ENCODE assay signal across 9 cellular contexts in the genomic region with DNA sequence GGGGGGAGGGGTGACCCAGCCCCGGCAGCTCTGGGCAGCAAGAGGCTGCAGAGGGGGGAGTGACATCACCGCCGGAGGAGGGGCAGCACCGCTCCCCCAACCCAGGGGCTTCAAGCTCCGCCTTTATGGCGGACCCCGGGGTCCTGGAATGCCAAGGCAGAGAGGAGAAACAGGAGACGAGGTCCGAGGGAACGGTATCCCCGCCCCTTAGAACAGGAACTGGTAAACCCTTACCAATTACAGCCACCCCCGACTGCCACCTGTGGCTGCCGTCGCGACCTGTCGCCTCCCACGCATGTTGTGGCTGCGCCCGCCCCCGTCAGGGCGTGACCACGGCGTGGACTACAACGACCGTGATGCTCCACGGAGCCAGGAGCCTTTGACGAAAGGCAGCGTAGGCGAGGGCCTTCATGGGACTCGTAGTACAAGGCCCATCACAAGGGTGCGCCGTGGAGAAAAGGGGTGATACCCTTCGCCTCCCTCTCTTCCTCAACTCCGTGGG. TPM values are rescaled to one million over a fixed set of nuclear protein-coding genes. Genes with fewer than 3 reads are reported as not detected.
DNase-seq lines count a peak whose midpoint lies in the region; ATAC-seq and TF ChIP-seq lines count a peak whose summit lies in the region.
"Had no signal": no experiment of that assay in that cellular context is flagged by ENCODE, and none has a peak within 500 bp of the region (broad histone marks: within the 10 kb centered on the region; RNA-seq: fewer than 3 reads in every experiment).

No MANE protein-coding gene starts in this region.

- peak; percentile 35 for ATAC-seq in HG03095 (IDR thresholded peaks at IDR 0.05; ENCODE audit: unreplicated experiment)

- H3K4me3 ChIP-seq in epithelial cell of proximal tubule (ENCODE audit: low read depth, low read length): peak overlapping the region; percentile 70

- peak; percentile 19 for TF ChIP-seq CTCF in epithelial cell of proximal tubule (conservative IDR thresholded peaks at IDR 0.05; ENCODE audit: low read depth, low read length)

- DNase-seq in NCI-H2081 (lab: John Stamatoyannopoulos, UW) (peak; percentile 62 to 68), NCI-H2081 treated with DMSO at 0.1 percent for 48 hours (lab: John Stamatoyannopoulos, UW) (no peak), NCI-H82 (lab: John Stamatoyannopoulos, UW) (peak; percentile 84), epithelial cell of proximal tubule (ENCODE audit: low read depth) (peak; percentile 66), mucosa of gallbladder (ENCODE audit: low spot score) (peak; percentile 90)
- peak; percentile 96 for DNase-seq in activated CD8-positive, alpha-beta memory T cell treated with anti-CD3 and anti-CD28 coated beads, Interleukin-2, amount 50 U/mL, for 48 hours
- DNase-seq in stimulated activated CD8-positive, alpha-beta memory T cell treated with anti-CD3 and anti-CD28 coated beads, Interleukin-2, amount 100 ng/mL, for 48 hours (ENCODE audit: low read depth in 2 of 2): peak; percentile 82 to 97
- DNase-seq: DND-41 had no signal

RNA-seq across cellular contexts. Expression of a gene that starts 4.1 kb away (rescaled TPM):
- total RNA-seq in epithelial cell of proximal tubule: 0.07 and 0.35 TPM in 2 replicates
- 8.6 TPM for total RNA-seq in mucosa of gallbladder

RNA-seq across cellular contexts. Expression of a gene that starts 32.2 kb away (rescaled TPM):
- total RNA-seq in epithelial cell of proximal tubule (0.14 and 3.3 TPM in 2 replicates), mucosa of gallbladder (8.1 TPM)

RNA-seq across cellular contexts. Expression of a gene that starts 43.0 kb away (rescaled TPM):
- total RNA-seq in epithelial cell of proximal tubule: 56.4 and 67.5 TPM in 2 replicates
- 92.3 TPM for total RNA-seq in mucosa of gallbladder

RNA-seq across cellular contexts. Expression of a gene that starts 50.9 kb away (rescaled TPM):
- total RNA-seq in epithelial cell of proximal tubule (89.4 and 90.6 TPM in 2 replicates), mucosa of gallbladder (16.2 TPM)
